ENCODE assay signal across 31 cellular contexts in the genomic region with DNA sequence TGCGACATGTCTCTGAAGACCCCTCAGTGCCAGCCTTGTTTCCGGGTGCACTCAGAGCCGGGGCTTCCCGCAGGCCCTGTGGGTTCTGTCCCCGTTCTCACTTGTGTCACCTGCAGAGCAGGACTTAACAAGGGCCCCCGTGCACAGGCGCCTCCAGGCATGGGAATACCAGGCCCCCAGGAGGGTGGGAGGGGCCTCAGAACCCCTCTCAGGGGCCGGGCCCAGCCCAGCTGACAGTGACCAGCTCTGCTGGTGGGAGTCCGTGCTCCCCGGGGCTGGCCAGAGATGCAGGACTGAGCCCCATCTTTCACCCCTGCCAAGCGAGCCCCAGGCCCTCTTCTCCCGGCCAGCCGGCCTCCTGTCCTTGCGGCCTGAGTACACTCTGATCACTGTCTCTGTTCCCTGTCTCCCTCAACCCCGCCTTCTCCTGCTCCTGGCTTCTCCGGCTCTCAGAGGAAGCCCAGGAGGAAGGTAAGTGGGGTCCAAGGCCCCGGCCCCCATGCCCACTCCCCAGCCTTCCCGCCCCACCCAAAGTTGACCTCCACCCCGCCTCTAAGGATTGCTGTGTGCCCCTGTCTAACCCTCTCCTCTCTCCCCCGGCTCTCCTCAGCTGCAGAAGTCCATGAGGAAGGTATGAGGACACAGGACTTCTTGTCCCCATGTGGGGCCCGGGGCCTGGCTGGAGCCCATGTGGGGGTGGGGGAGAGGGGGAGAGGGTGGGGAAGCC. TPM values are rescaled to one million over a fixed set of nuclear protein-coding genes. Genes with fewer than 3 reads are reported as not detected.
DNase-seq lines count a peak whose midpoint lies in the region; ATAC-seq and TF ChIP-seq lines count a peak whose summit lies in the region.
"Had no signal": no experiment of that assay in that cellular context is flagged by ENCODE, and none has a peak within 500 bp of the region (broad histone marks: within the 10 kb centered on the region; RNA-seq: fewer than 3 reads in every experiment).

No MANE protein-coding gene starts in this region.

- no peak overlapping the region for H3K27ac ChIP-seq in left lung
- H3K27ac ChIP-seq in suprapubic skin, result no peak overlapping the region
- H3K27ac ChIP-seq: A549, KMS-11, lower lobe of right lung, ovary had no signal

- TF ChIP-seq EP300 in suprapubic skin (IDR thresholded peaks at IDR 0.05), result no peak

- no peaks in the 10 kb centered on the region for H3K36me3 Mint-ChIP-seq in chondrocyte (ENCODE audit: low read depth)
- no peaks in the 10 kb centered on the region for H3K36me3 Mint-ChIP-seq in MCF 10A (ENCODE audit: insufficient read depth, unreplicated experiment)
- H3K36me3 Mint-ChIP-seq: activated naive CD4-positive, alpha-beta T cell treated with anti-CD3 and anti-CD28 coated beads, Interleukin-2, amount 50 U/mL, for 72 hours; CD4-positive, alpha-beta memory T cell; naive thymus-derived CD8-positive, alpha-beta T cell had no signal

- H3K4me3 ChIP-seq in left lung, result no peak overlapping the region
- H3K4me3 ChIP-seq in suprapubic skin, result no peak overlapping the region
- H3K4me3 ChIP-seq: A549, gastroesophageal sphincter, GM12878, HAP-1, lower lobe of right lung, ovary had no signal

- TF ChIP-seq POLR2A in suprapubic skin (IDR thresholded peaks at IDR 0.05), result no peak

- H3K4me1 ChIP-seq in left lung (no peaks in the 10 kb centered on the region), suprapubic skin (peaks cover 28% of the 10 kb centered on the region)
- H3K4me1 ChIP-seq: A549, HAP-1, lower lobe of right lung had no signal

- BruUV-seq in MCF 10A (replicated peaks; lab: Mats Ljungman, UMichigan), result no TSS peak

- TF ChIP-seq CTCF in chondrocyte (IDR thresholded peaks at IDR 0.05), result no peak
- no peak for TF ChIP-seq CTCF in left lung (IDR thresholded peaks at IDR 0.05)
- no peak for TF ChIP-seq CTCF in suprapubic skin (IDR thresholded peaks at IDR 0.05)
- TF ChIP-seq CTCF in MCF 10A (IDR thresholded peaks at IDR 0.05; ENCODE audit: unreplicated experiment), result no peak

- WGBS in suprapubic skin, result 83% methylated on average over 18 of the region's 21 CpGs

- H3K4me1 Mint-ChIP-seq in chondrocyte (ENCODE audit: low read depth) (no peaks in the 10 kb centered on the region), MCF 10A (ENCODE audit: insufficient read depth, unreplicated experiment) (no peaks in the 10 kb centered on the region)

- H3K9me3 Mint-ChIP-seq in chondrocyte (ENCODE audit: low read depth) (no peaks in the 10 kb centered on the region), MCF 10A (ENCODE audit: unreplicated experiment) (no peaks in the 10 kb centered on the region)
- H3K9me3 Mint-ChIP-seq: activated CD4-positive, alpha-beta memory T cell treated with anti-CD3 and anti-CD28 coated beads, Interleukin-2, amount 10 ng/mL, durations not matched to agents 7 days and 5 days; activated naive CD4-positive, alpha-beta T cell treated with anti-CD3 and anti-CD28 coated beads, Interleukin-2, amount 50 U/mL, for 72 hours; activated T-helper 1 cell treated with anti-CD3 and anti-CD28 coated beads, Interleukin-12 subunit alpha, Interleukin-12 subunit beta, Interleukin-2, Interleukin-4 antibody, amounts not matched to agents 30 ng/mL and 10 ng/mL and 1 ng/mL, durations not matched to agents 14 hours and 24 hours and 36 hours; CD4-positive, alpha-beta memory T cell; naive thymus-derived CD8-positive, alpha-beta T cell; stimulated activated naive CD8-positive, alpha-beta T cell treated with anti-CD3 and anti-CD28 coated beads, Interleukin-15, amount 100 ng/mL, for 72 hours had no signal

- H3K9me3 ChIP-seq in left lung, result no peaks in the 10 kb centered on the region
- no peaks in the 10 kb centered on the region for H3K9me3 ChIP-seq in suprapubic skin
- H3K9me3 ChIP-seq: A549, gastroesophageal sphincter, HAP-1, lower lobe of right lung, ovary had no signal

- H3K4me3 Mint-ChIP-seq in chondrocyte (ENCODE audit: unreplicated experiment), result no peak overlapping the region
- H3K4me3 Mint-ChIP-seq in MCF 10A (ENCODE audit: unreplicated experiment), result no peak overlapping the region
- H3K4me3 Mint-ChIP-seq: activated CD4-positive, alpha-beta memory T cell treated with anti-CD3 and anti-CD28 coated beads, Interleukin-2, amount 10 ng/mL, durations not matched to agents 7 days and 5 days; activated T-helper 1 cell treated with anti-CD3 and anti-CD28 coated beads, Interleukin-12 subunit alpha, Interleukin-12 subunit beta, Interleukin-2, Interleukin-4 antibody, amounts not matched to agents 30 ng/mL and 10 ng/mL and 1 ng/mL, durations not matched to agents 14 hours and 24 hours and 36 hours; CD4-positive, alpha-beta memory T cell; naive thymus-derived CD8-positive, alpha-beta T cell; stimulated activated naive CD8-positive, alpha-beta T cell treated with anti-CD3 and anti-CD28 coated beads, Interleukin-15, amount 100 ng/mL, for 72 hours had no signal

- ATAC-seq in Right ventricle myocardium inferior (no peak), Right ventricle myocardium superior (ENCODE audit: poor library complexity) (no peak), left lung (no peak)
- ATAC-seq: A549; activated naive CD4-positive, alpha-beta T cell treated with anti-CD3 and anti-CD28 coated beads, Interleukin-2, amount 50 U/mL, for 72 hours; gastroesophageal sphincter; GM12878; lower lobe of right lung; naive thymus-derived CD8-positive, alpha-beta T cell; stimulated activated naive CD8-positive, alpha-beta T cell treated with anti-CD3 and anti-CD28 coated beads, Interleukin-15, amount 100 ng/mL, for 72 hours had no signal

- H3K27me3 ChIP-seq in left lung, result peaks cover 0 to 14% of the 10 kb centered on the region in 2 donors
- no peaks in the 10 kb centered on the region for H3K27me3 ChIP-seq in suprapubic skin
- H3K27me3 ChIP-seq: ovary had no signal

- no peaks in the 10 kb centered on the region for H3K27me3 Mint-ChIP-seq in chondrocyte (ENCODE audit: low read depth)
- peaks cover 15% of the 10 kb centered on the region for H3K27me3 Mint-ChIP-seq in MCF 10A (ENCODE audit: insufficient read depth, unreplicated experiment)

- H3K36me3 ChIP-seq in left lung (no peaks in the 10 kb centered on the region), suprapubic skin (no peaks in the 10 kb centered on the region)
- H3K36me3 ChIP-seq: gastroesophageal sphincter, HAP-1, lower lobe of right lung, ovary had no signal

- POLR2A ChIA-PET in MCF 10A (lab: Yijun Ruan, JAX), result no interaction called here

- intact Hi-C loops in Right ventricle myocardium inferior (cut with DNase I), result no loop called here
- intact Hi-C loops in Right ventricle myocardium superior (cut with DNase I), result no loop called here
- intact Hi-C loops in left lung (cut with DNase I), result no loop called here
- intact Hi-C loops in MCF 10A (cut with micrococcal nuclease), result no loop called here

- DNase-seq in Right ventricle myocardium inferior (ENCODE audit: missing footprints) (peak; percentile 48), Right ventricle myocardium superior (no peak), chondrocyte (ENCODE audit: low spot score) (peak; percentile 68), left lung (peak; percentile 19 to 59), suprapubic skin (ENCODE audit: low spot score in 2 of 2) (peak; percentile 61 to 79), pons (ENCODE audit: low spot score) (no peak), DMS153 (lab: John Stamatoyannopoulos, UW) (no peak), MCF 10A (ENCODE audit: unreplicated experiment) (no peak)
- DNase-seq: activated CD4-positive, alpha-beta memory T cell treated with anti-CD3 and anti-CD28 coated beads, Interleukin-2, amount 10 ng/mL, durations not matched to agents 7 days and 5 days; activated CD8-positive, alpha-beta memory T cell treated with anti-CD3 and anti-CD28 coated beads, Interleukin-2, amount 50 U/mL, for 4 hours; EL; lower lobe of right lung; NCI-H1417; NCI-H2029 treated with DMSO at 0.1 percent for 48 hours; NCI-H526; stimulated activated CD4-positive, alpha-beta T cell treated with anti-CD3 and anti-CD28 coated beads, Interleukin-2, amount 100 ng/mL, for 24 hours; stimulated activated CD8-positive, alpha-beta memory T cell treated with anti-CD3 and anti-CD28 coated beads, Interleukin-4, amount 100 ng/mL, for 48 hours; stimulated activated naive CD8-positive, alpha-beta T cell treated with anti-CD3 and anti-CD28 coated beads, Interleukin-15, amount 100 ng/mL, for 72 hours had no signal

- CTCF ChIA-PET in MCF 10A (lab: Yijun Ruan, JAX), result interaction anchor here (1.0 kb wide), 1 partner anchor 231 kb away, joined by 3 read pairs; no protein-coding TSS in a partner anchor

- H3K27ac Mint-ChIP-seq in chondrocyte (ENCODE audit: unreplicated experiment), result no peak overlapping the region
- H3K27ac Mint-ChIP-seq in MCF 10A (ENCODE audit: low read depth, unreplicated experiment), result no peak overlapping the region
- H3K27ac Mint-ChIP-seq: activated CD4-positive, alpha-beta memory T cell treated with anti-CD3 and anti-CD28 coated beads, Interleukin-2, amount 10 ng/mL, durations not matched to agents 7 days and 5 days; activated naive CD4-positive, alpha-beta T cell treated with anti-CD3 and anti-CD28 coated beads, Interleukin-2, amount 50 U/mL, for 72 hours; activated T-helper 1 cell treated with anti-CD3 and anti-CD28 coated beads, Interleukin-12 subunit alpha, Interleukin-12 subunit beta, Interleukin-2, Interleukin-4 antibody, amounts not matched to agents 30 ng/mL and 10 ng/mL and 1 ng/mL, durations not matched to agents 14 hours and 24 hours and 36 hours; CD4-positive, alpha-beta memory T cell; stimulated activated naive CD8-positive, alpha-beta T cell treated with anti-CD3 and anti-CD28 coated beads, Interleukin-15, amount 100 ng/mL, for 72 hours had no signal

RNA-seq across cellular contexts. Expression of gene TNNT3, which starts 5.3 kb away (rescaled TPM):
- total RNA-seq in Right ventricle myocardium inferior (36.3 TPM), Right ventricle myocardium superior (35.7 TPM), chondrocyte (0.51 to 1.3 TPM in 2 of 3 replicates, not detected in the other), left lung (1 to 10 TPM; 2.0 to 3.0 TPM), suprapubic skin (10 to 100 TPM in 1 of 4 donors, 1 to 10 TPM in 3; 1.5 to 12.9 (median 4.8) TPM), MCF 10A (2022) (not detected in 2 replicates)
- total RNA-seq: bronchial epithelial cell, endothelial cell of umbilical vein, GM12878 had no signal

RNA-seq across cellular contexts. Expression of gene MRPL23, which starts 22.3 kb away (rescaled TPM):
- total RNA-seq in Right ventricle myocardium inferior (107 TPM), Right ventricle myocardium superior (99.3 TPM), chondrocyte (22.8 to 33.0 TPM (median 29.8 TPM) in 3 replicates), left lung (10 to 100 TPM; 62.2 to 71.6 TPM), suprapubic skin (100 to 1,000 TPM in 2 of 4 donors, 10 to 100 TPM in 2; 76.9 to 115 (median 103) TPM), MCF 10A (2022) (89.2 and 98.0 TPM in 2 replicates)

RNA-seq across cellular contexts. Expression of gene PRR33, which starts 33.1 kb away (rescaled TPM):
- total RNA-seq in Right ventricle myocardium inferior (5.0 TPM), Right ventricle myocardium superior (5.8 TPM), chondrocyte (not detected in 3 replicates), left lung (not detected), suprapubic skin (not detected), MCF 10A (2022) (not detected in 2 replicates)
- total RNA-seq: bronchial epithelial cell; CD4-positive, alpha-beta memory T cell; endothelial cell of umbilical vein; gastroesophageal sphincter; GM12878; lower lobe of right lung; naive thymus-derived CD8-positive, alpha-beta T cell; ovary; T-helper 2 cell treated with Interferon-gamma antibody and Interleukin-4, amounts not matched to agents 100 ng/mL and 5 ng/mL, for 36 hours had no signal

Comparison
In these comparisons a context has a peak if more than half of its experiments do, and no peak if none do; other contexts are left out.
1. DNase-seq: peak in Right ventricle myocardium inferior (single experiment), chondrocyte (single experiment), left lung (2 of 2) and suprapubic skin (2 of 2); none in Right ventricle myocardium superior (single experiment), pons (single experiment), DMS153 (single experiment) and MCF 10A (single experiment).